Comparison of ENCODE assay signal across 17 cellular contexts in genomic region chr7:143511593-143512047, GRCh38. TPM values are rescaled to one million over a fixed set of nuclear protein-coding genes. Genes with fewer than 3 reads are reported as not detected.
DNase-seq lines count a peak whose midpoint lies in the region; ATAC-seq and TF ChIP-seq lines count a peak whose summit lies in the region.
"Had no signal": no experiment of that assay in that cellular context is flagged by ENCODE, and none has a peak within 500 bp of the region (broad histone marks: within the 10 kb centered on the region; RNA-seq: fewer than 3 reads in every experiment).

No MANE protein-coding gene starts in this region.

- 71 to 90% methylated on average over 23 of the region's 23 CpGs for WGBS in sigmoid colon, 2 donors

- H3K27ac ChIP-seq in RWPE2 (ENCODE audit: poor library complexity, severe bottlenecking) (peak overlapping the region; percentile 73), sigmoid colon (no peak overlapping the region)
- H3K27ac ChIP-seq: Peyer's patch had no signal

- H3K4me1 Mint-ChIP-seq in activated T-helper 2 cell treated with anti-CD3 and anti-CD28 coated beads, Interferon-gamma antibody, Interleukin-2, Interleukin-4, amounts not matched to agents 10 μg/mL and 5 μg/mL and 100 μg/mL, durations not matched to agents 14 hours and 24 hours and 36 hours (ENCODE audit: low read depth): peaks cover 1% of the 10 kb centered on the region

- H3K4me3 ChIP-seq in GM06990 (replicated peaks; ENCODE audit: low read depth, low read length): no peak overlapping the region
- H3K4me3 ChIP-seq in RWPE2 (ENCODE audit: severe bottlenecking): no peak overlapping the region
- H3K4me3 ChIP-seq in sigmoid colon: peak overlapping the region in 3 of 4 donors; percentile 2 to 11 (median 7)

- no peaks in the 10 kb centered on the region for H3K36me3 Mint-ChIP-seq in activated T-helper 2 cell treated with anti-CD3 and anti-CD28 coated beads, Interferon-gamma antibody, Interleukin-2, Interleukin-4, amounts not matched to agents 10 μg/mL and 5 μg/mL and 100 μg/mL, durations not matched to agents 14 hours and 24 hours and 36 hours (ENCODE audit: low read depth)

- intact Hi-C loops in sigmoid colon (cut with DNase I): no loop called here
- intact Hi-C loops in activated T-helper 2 cell treated with anti-CD3 and anti-CD28 coated beads, Interferon-gamma antibody, Interleukin-2, Interleukin-4, amounts not matched to agents 10 μg/mL and 5 μg/mL and 100 μg/mL, durations not matched to agents 14 hours and 24 hours and 36 hours (cut with micrococcal nuclease): no loop called here

- TF ChIP-seq POLR2A in sigmoid colon (IDR thresholded peaks at IDR 0.05): no peak

- no peak for TF ChIP-seq EP300 in sigmoid colon (IDR thresholded peaks at IDR 0.05)

- H3K27me3 Mint-ChIP-seq in activated T-helper 2 cell treated with anti-CD3 and anti-CD28 coated beads, Interferon-gamma antibody, Interleukin-2, Interleukin-4, amounts not matched to agents 10 μg/mL and 5 μg/mL and 100 μg/mL, durations not matched to agents 14 hours and 24 hours and 36 hours (ENCODE audit: low read depth): no peaks in the 10 kb centered on the region

- H3K4me3 Mint-ChIP-seq in activated T-helper 2 cell treated with anti-CD3 and anti-CD28 coated beads, Interferon-gamma antibody, Interleukin-2, Interleukin-4, amounts not matched to agents 10 μg/mL and 5 μg/mL and 100 μg/mL, durations not matched to agents 14 hours and 24 hours and 36 hours (ENCODE audit: low read depth): no peak overlapping the region
- H3K4me3 Mint-ChIP-seq: CD8-positive, alpha-beta T cell had no signal

- H3K27ac Mint-ChIP-seq in activated T-helper 2 cell treated with anti-CD3 and anti-CD28 coated beads, Interferon-gamma antibody, Interleukin-2, Interleukin-4, amounts not matched to agents 10 μg/mL and 5 μg/mL and 100 μg/mL, durations not matched to agents 14 hours and 24 hours and 36 hours: no peak overlapping the region
- H3K27ac Mint-ChIP-seq: CD8-positive, alpha-beta T cell had no signal

- no peaks in the 10 kb centered on the region for H3K36me3 ChIP-seq in GM06990 (ENCODE audit: control insufficient read depth, insufficient read depth, low read length)
- H3K36me3 ChIP-seq in RWPE2 (ENCODE audit: low read depth): no peaks in the 10 kb centered on the region
- H3K36me3 ChIP-seq in sigmoid colon: no peaks in the 10 kb centered on the region
- H3K36me3 ChIP-seq: Peyer's patch had no signal

- ATAC-seq in RWPE2 (ENCODE audit: low read depth): no peak
- ATAC-seq in GM19397 (IDR thresholded peaks at IDR 0.05; ENCODE audit: unreplicated experiment): no peak
- ATAC-seq: CD8-positive, alpha-beta T cell; HepG2 had no signal

- peaks cover 13% of the 10 kb centered on the region for H3K4me1 ChIP-seq in RWPE2 (ENCODE audit: insufficient read depth, poor library complexity, severe bottlenecking)
- H3K4me1 ChIP-seq in sigmoid colon: peaks cover 0 to 6% (median 2%) of the 10 kb centered on the region in 4 donors

- no peaks in the 10 kb centered on the region for H3K9me3 Mint-ChIP-seq in activated T-helper 2 cell treated with anti-CD3 and anti-CD28 coated beads, Interferon-gamma antibody, Interleukin-2, Interleukin-4, amounts not matched to agents 10 μg/mL and 5 μg/mL and 100 μg/mL, durations not matched to agents 14 hours and 24 hours and 36 hours
- H3K9me3 Mint-ChIP-seq: CD8-positive, alpha-beta T cell had no signal

- no peak for TF ChIP-seq CTCF in GM06990 (IDR thresholded peaks at IDR 0.05; ENCODE audit: insufficient read depth, low read length, poor library complexity, severe bottlenecking)
- no peak for TF ChIP-seq CTCF in RWPE2 (IDR thresholded peaks at IDR 0.05; ENCODE audit: poor library complexity, severe bottlenecking)
- no peak for TF ChIP-seq CTCF in sigmoid colon (IDR thresholded peaks at IDR 0.05)

- H3K27me3 ChIP-seq in GM06990 (replicated peaks; ENCODE audit: control insufficient read depth, insufficient read depth, low read length): no peaks in the 10 kb centered on the region; the same call in 1 of the 2 replicates
- no peaks in the 10 kb centered on the region for H3K27me3 ChIP-seq in RWPE2 (ENCODE audit: insufficient read depth, poor library complexity, severe bottlenecking)
- H3K27me3 ChIP-seq in sigmoid colon: peaks cover 0 to 34% (median 0%) of the 10 kb centered on the region in 3 donors
- H3K27me3 ChIP-seq: Peyer's patch had no signal

- DNase-seq in GM06990 (ENCODE audit: extremely low read depth, insufficient read length) (peak; percentile 1), RWPE2 (ENCODE audit: low spot score) (no peak), iPS-NIHi11 (ENCODE audit: low spot score) (peak; percentile 18), sigmoid colon (no peak)
- DNase-seq in stimulated activated CD4-positive, alpha-beta T cell treated with anti-CD3 and anti-CD28 coated beads, Interleukin-4, amount 100 ng/mL, for 4 hours: no peak
- no peak for DNase-seq in activated T-helper 2 cell treated with anti-CD3 and anti-CD28 coated beads, Interferon-gamma antibody, Interleukin-2, Interleukin-4, amounts not matched to agents 10 μg/mL and 5 μg/mL and 100 μg/mL, durations not matched to agents 14 hours and 24 hours and 36 hours (ENCODE audit: low spot score)
- DNase-seq: CD8-positive, alpha-beta T cell; Kasumi-1; NCI-H2029; NCI-H510A; NCI-H82; SIG-M5 had no signal

- no peaks in the 10 kb centered on the region for H3K9me3 ChIP-seq in RWPE2 (ENCODE audit: severe bottlenecking)
- H3K9me3 ChIP-seq in sigmoid colon: no peaks in the 10 kb centered on the region
- H3K9me3 ChIP-seq: Peyer's patch had no signal

RNA-seq across cellular contexts. Expression of gene TAS2R41, which starts 33.9 kb away (rescaled TPM):
- 1 to 10 TPM in 1 of 4 donors, not detected in 3; 1.6 TPM for total RNA-seq in sigmoid colon
- polyA plus RNA-seq in sigmoid colon: not detected
- not detected in 2 replicates for total RNA-seq in activated T-helper 2 cell treated with anti-CD3 and anti-CD28 coated beads, Interferon-gamma antibody, Interleukin-2, Interleukin-4, amounts not matched to agents 10 μg/mL and 5 μg/mL and 100 μg/mL, durations not matched to agents 14 hours and 24 hours and 36 hours
- total RNA-seq: CD8-positive, alpha-beta T cell; H4; HepG2; Peyer's patch had no signal
- polyA plus RNA-seq: BJ, HepG2 had no signal

RNA-seq across cellular contexts. Expression of gene CTAGE15, which starts 60.0 kb away (rescaled TPM):
- total RNA-seq in sigmoid colon: 1 to 10 TPM in 1 of 4 donors, under 1 TPM in 1, not detected in 2; 0.55 to 1.3 TPM
- under 1 TPM in 1 of 3 donors, not detected in 2; 0.63 TPM for polyA plus RNA-seq in sigmoid colon
- 1.5 and 2.4 TPM in 2 replicates for total RNA-seq in activated T-helper 2 cell treated with anti-CD3 and anti-CD28 coated beads, Interferon-gamma antibody, Interleukin-2, Interleukin-4, amounts not matched to agents 10 μg/mL and 5 μg/mL and 100 μg/mL, durations not matched to agents 14 hours and 24 hours and 36 hours
- total RNA-seq: H4, HepG2 had no signal
- polyA plus RNA-seq: BJ, HepG2 had no signal

Comparison
In these comparisons a context has a peak if more than half of its experiments do, and no peak if none do; other contexts are left out.
1. DNase-seq: peak in GM06990 (single experiment) and iPS-NIHi11 (single experiment); none in RWPE2 (single experiment), sigmoid colon (single experiment), stimulated activated CD4-positive, alpha-beta T cell treated with anti-CD3 and anti-CD28 coated beads, Interleukin-4, amount 100 ng/mL, for 4 hours (0 of 2) and activated T-helper 2 cell treated with anti-CD3 and anti-CD28 coated beads, Interferon-gamma antibody, Interleukin-2, Interleukin-4, amounts not matched to agents 10 μg/mL and 5 μg/mL and 100 μg/mL, durations not matched to agents 14 hours and 24 hours and 36 hours (single experiment).
2. H3K4me3 ChIP-seq: peak in sigmoid colon (3 of 4); none in GM06990 (single experiment) and RWPE2 (single experiment).